ENCODE assay signal across 2 cellular contexts in the genomic region with DNA sequence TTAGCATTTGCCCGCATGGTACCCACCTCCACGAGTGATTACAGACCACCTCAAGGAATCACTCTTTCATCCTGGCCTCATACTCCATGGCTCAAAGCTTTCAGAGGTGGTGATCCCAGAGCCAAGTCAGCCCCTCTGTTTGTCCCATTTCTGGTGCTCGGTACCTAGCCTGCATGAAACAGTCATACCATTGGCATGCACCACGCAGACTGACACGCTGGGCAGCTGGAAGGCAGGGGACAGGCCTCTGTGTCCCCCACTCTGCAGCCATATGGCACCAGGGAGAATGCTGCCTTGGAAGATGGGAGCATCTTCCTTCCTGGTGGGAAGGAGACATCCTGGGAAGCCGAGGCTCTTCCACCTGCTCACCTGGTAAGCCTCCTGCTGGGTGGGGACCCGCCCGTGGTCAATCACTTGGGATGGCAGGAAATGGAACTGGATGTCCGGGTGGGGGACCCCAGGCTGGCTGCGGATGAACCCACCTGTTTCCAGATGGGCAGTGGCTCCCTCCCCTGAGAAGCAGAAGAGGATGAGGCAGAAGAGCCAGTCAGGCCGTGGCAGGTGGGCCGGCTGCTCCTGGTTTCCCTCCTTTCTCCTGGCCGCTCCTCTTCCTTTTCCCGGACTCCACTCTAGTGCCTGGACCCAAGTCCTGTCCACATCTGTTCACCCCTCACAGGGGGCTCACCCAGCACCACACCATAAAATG.
TF ChIP-seq lines count a peak whose summit lies in the region.

No MANE protein-coding gene starts in this region.

TF ChIP-seq in IMR-90, 13 proteins besides CTCF, POLR2A, EP300 and RAD21:
- TF ChIP-seq BHLHE40 (IDR thresholded peaks at IDR 0.05; ENCODE audit: low read depth, low read length) (no peak), MAFK (IDR thresholded peaks at IDR 0.05; ENCODE audit: low read depth, low read length) (no peak), SMC3 (IDR thresholded peaks at IDR 0.05; ENCODE audit: low read depth, low read length) (no peak), FOS (IDR thresholded peaks at IDR 0.05; ENCODE audit: low read depth, low read length) (no peak), CEBPB (IDR thresholded peaks at IDR 0.05; ENCODE audit: low read depth, low read length) (no peak), CHD1 (IDR thresholded peaks at IDR 0.05; ENCODE audit: low read depth, low read length) (no peak), RFX5 (IDR thresholded peaks at IDR 0.05; ENCODE audit: low read depth, low read length) (no peak), NFE2L2 (IDR thresholded peaks at IDR 0.05; ENCODE audit: low read depth, low read length) (no peak), RCOR1 (IDR thresholded peaks at IDR 0.05; ENCODE audit: insufficient replicate concordance, low read length) (no peak), MAZ (IDR thresholded peaks at IDR 0.05; ENCODE audit: borderline replicate concordance, low read depth, low read length) (no peak), MXI1 (IDR thresholded peaks at IDR 0.05; ENCODE audit: borderline replicate concordance, low read depth, low read length) (no peak)
- TF ChIP-seq, protein P1, sequence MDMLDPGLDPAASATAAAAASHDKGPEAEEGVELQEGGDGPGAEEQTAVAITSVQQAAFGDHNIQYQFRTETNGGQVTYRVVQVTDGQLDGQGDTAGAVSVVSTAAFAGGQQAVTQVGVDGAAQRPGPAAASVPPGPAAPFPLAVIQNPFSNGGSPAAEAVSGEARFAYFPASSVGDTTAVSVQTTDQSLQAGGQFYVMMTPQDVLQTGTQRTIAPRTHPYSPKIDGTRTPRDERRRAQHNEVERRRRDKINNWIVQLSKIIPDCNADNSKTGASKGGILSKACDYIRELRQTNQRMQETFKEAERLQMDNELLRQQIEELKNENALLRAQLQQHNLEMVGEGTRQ (IDR thresholded peaks at IDR 0.05; ENCODE audit: low read depth, low read length) = no peak
- TF ChIP-seq, protein P2, sequence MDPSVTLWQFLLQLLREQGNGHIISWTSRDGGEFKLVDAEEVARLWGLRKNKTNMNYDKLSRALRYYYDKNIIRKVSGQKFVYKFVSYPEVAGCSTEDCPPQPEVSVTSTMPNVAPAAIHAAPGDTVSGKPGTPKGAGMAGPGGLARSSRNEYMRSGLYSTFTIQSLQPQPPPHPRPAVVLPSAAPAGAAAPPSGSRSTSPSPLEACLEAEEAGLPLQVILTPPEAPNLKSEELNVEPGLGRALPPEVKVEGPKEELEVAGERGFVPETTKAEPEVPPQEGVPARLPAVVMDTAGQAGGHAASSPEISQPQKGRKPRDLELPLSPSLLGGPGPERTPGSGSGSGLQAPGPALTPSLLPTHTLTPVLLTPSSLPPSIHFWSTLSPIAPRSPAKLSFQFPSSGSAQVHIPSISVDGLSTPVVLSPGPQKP (IDR thresholded peaks at IDR 0.05; ENCODE audit: borderline replicate concordance, low read depth, low read length) = no peak

TF ChIP-seq in HEK293T, 16 proteins besides CTCF, POLR2A, EP300 and RAD21:
- TF ChIP-seq NFRKB (IDR thresholded peaks at IDR 0.05) (no peak), ARNT (IDR thresholded peaks at IDR 0.05) (no peak), CTBP1 (IDR thresholded peaks at IDR 0.05; ENCODE audit: borderline replicate concordance) (no peak), LEF1 (IDR thresholded peaks at IDR 0.05; ENCODE audit: borderline replicate concordance) (no peak), HDGF (IDR thresholded peaks at IDR 0.05; ENCODE audit: borderline replicate concordance) (no peak), L3MBTL2 (conservative IDR thresholded peaks at IDR 0.05) (no peak), SP1 (IDR thresholded peaks at IDR 0.05) (no peak), BHLHE40 (IDR thresholded peaks at IDR 0.05; ENCODE audit: borderline replicate concordance) (no peak), TARDBP (IDR thresholded peaks at IDR 0.05) (no peak), FOXM1 (IDR thresholded peaks at IDR 0.05; ENCODE audit: borderline replicate concordance) (no peak), FOXK2 (IDR thresholded peaks at IDR 0.05) (no peak), FOXA1 (IDR thresholded peaks at IDR 0.05) (no peak), ZNF384 (IDR thresholded peaks at IDR 0.05) (no peak)
- TF ChIP-seq, protein P3, sequence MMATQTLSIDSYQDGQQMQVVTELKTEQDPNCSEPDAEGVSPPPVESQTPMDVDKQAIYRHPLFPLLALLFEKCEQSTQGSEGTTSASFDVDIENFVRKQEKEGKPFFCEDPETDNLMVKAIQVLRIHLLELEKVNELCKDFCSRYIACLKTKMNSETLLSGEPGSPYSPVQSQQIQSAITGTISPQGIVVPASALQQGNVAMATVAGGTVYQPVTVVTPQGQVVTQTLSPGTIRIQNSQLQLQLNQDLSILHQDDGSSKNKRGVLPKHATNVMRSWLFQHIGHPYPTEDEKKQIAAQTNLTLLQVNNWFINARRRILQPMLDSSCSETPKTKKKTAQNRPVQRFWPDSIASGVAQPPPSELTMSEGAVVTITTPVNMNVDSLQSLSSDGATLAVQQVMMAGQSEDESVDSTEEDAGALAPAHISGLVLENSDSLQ (IDR thresholded peaks at IDR 0.05) = no peak
